15 cellular contexts compared by ENCODE assay signal in genomic region chr6:47357827-47358226, GRCh38. TPM values are rescaled to one million over a fixed set of nuclear protein-coding genes. Genes with fewer than 3 reads are reported as not detected.
DNase-seq lines count a peak whose midpoint lies in the region; ATAC-seq and TF ChIP-seq lines count a peak whose summit lies in the region.
"Had no signal": no experiment of that assay in that cellular context is flagged by ENCODE, and none has a peak within 500 bp of the region (broad histone marks: within the 10 kb centered on the region; RNA-seq: fewer than 3 reads in every experiment).

No MANE protein-coding gene starts in this region.

- no peak overlapping the region for H3K4me2 ChIP-seq in H9 (ENCODE audit: insufficient read depth, insufficient read length, low read length)

- no peaks in the 10 kb centered on the region for H3K23me2 ChIP-seq in H9 (ENCODE audit: insufficient read length, low read depth, low read length, poor library complexity, severe bottlenecking)

- no peak overlapping the region for H3K56ac ChIP-seq in H9 (ENCODE audit: insufficient read length, low read depth, low read length)

- H3K18ac ChIP-seq in H9 (ENCODE audit: insufficient read length, low read depth, low read length): no peak overlapping the region

- DNase-seq in GM19238 (ENCODE audit: insufficient read length, low spot score) (peak; percentile 14), H9 (no peak), foreskin melanocyte (peak; percentile 4), ascending aorta (ENCODE audit: low spot score in 2 of 2) (no peak), dermis blood vessel endothelial cell (no peak), GF-D8 (lab: John Stamatoyannopoulos, UW) (no peak)
- DNase-seq in natural killer cell treated with Interleukin-12 subunit alpha and Interleukin-12 subunit beta and Interleukin-15 and Interleukin-18, amount 100 ng/mL, for 72 hours (ENCODE audit: low spot score): no peak
- DNase-seq: activated effector memory CD4-positive, alpha-beta T cell treated with Interleukin-2 at 50 U/mL for 16 hours; DMS 273 treated with DMSO at 0.1 percent for 48 hours; left cardiac atrium; NCI-H345; stimulated activated naive CD4-positive, alpha-beta T cell treated with Interleukin-2 at 50 U/mL for 16 hours had no signal

- no CpG with 5 or more reads among the region's 2 CpGs for WGBS in H9 (ENCODE audit: extremely low coverage, insufficient read length, low lambda C conversion rate)

- no peaks in the 10 kb centered on the region for H4K20me1 ChIP-seq in H9 (ENCODE audit: control insufficient read depth, insufficient read depth, insufficient read length)

- H3K79me1 ChIP-seq in H9 (ENCODE audit: insufficient read depth, low read depth, low read length, poor library complexity, severe bottlenecking): no peaks in the 10 kb centered on the region

- H4K8ac ChIP-seq in H9 (replicated peaks; ENCODE audit: insufficient read length, low read depth, low read length): no peak overlapping the region

- H2BK5ac ChIP-seq in H9 (ENCODE audit: insufficient read length, low read length): no peak overlapping the region

- no peak overlapping the region for H3K14ac ChIP-seq in H9 (ENCODE audit: insufficient read depth, low read length)

- no peak overlapping the region for H2AK5ac ChIP-seq in H9 (ENCODE audit: insufficient read length, low read length)

- H3K27ac ChIP-seq in H9 (ENCODE audit: insufficient read length, low read depth, low read length): no peak overlapping the region
- H3K27ac ChIP-seq in ascending aorta: no peak overlapping the region
- H3K27ac ChIP-seq: SJSA1 had no signal

- H3K9ac ChIP-seq in H9 (ENCODE audit: extremely low read depth, insufficient read length, low read length): no peak overlapping the region

- no peak overlapping the region for H2BK20ac ChIP-seq in H9 (ENCODE audit: low read depth, low read length, poor library complexity, severe bottlenecking)

- H3K79me2 ChIP-seq in H9 (ENCODE audit: insufficient read depth, low read length): no peaks in the 10 kb centered on the region

- H3K27me3 ChIP-seq in H9 (ENCODE audit: insufficient read depth, low read length): no peaks in the 10 kb centered on the region
- H3K27me3 ChIP-seq in ascending aorta: no peaks in the 10 kb centered on the region
- H3K27me3 ChIP-seq: SJSA1 had no signal

- intact Hi-C loops in ascending aorta (cut with DNase I): no loop called here

- no peak overlapping the region for H3K23ac ChIP-seq in H9 (ENCODE audit: insufficient read length, low read depth, low read length)

- peaks cover 0 to 11% (median 0%) of the 10 kb centered on the region in 3 experiments; a peak in 2 of 7 replicates for H3K36me3 Mint-ChIP-seq in H9 (ENCODE audit: insufficient read depth in 1 of 3, low read depth in 3 of 3)
- H3K36me3 Mint-ChIP-seq in natural killer cell treated with Interleukin-12 subunit alpha and Interleukin-12 subunit beta and Interleukin-15 and Interleukin-18, amount 100 ng/mL, for 72 hours: no peaks in the 10 kb centered on the region

- H3K36me3 ChIP-seq in ascending aorta: no peaks in the 10 kb centered on the region
- H3K36me3 ChIP-seq: SJSA1 had no signal

- no peak overlapping the region for H2AFZ ChIP-seq in H9 (ENCODE audit: low read length)

- no peaks in the 10 kb centered on the region for H3K9me3 ChIP-seq in H9 (ENCODE audit: control insufficient read depth, low read depth, low read length)
- no peaks in the 10 kb centered on the region for H3K9me3 ChIP-seq in ascending aorta
- H3K9me3 ChIP-seq: SJSA1 had no signal

- 0 out of 2 replicates have a peak, but pooled peaks cover 1% of the 10 kb centered on the region for H3K27me3 Mint-ChIP-seq in H9 (ENCODE audit: low read depth)
- H3K27me3 Mint-ChIP-seq in natural killer cell treated with Interleukin-12 subunit alpha and Interleukin-12 subunit beta and Interleukin-15 and Interleukin-18, amount 100 ng/mL, for 72 hours: peaks cover 2 to 20% of the 10 kb centered on the region in 2 donors

- no peak overlapping the region for H3K4ac ChIP-seq in H9 (ENCODE audit: low read depth, low read length)

- H3K4me3 Mint-ChIP-seq in H9: no peak overlapping the region
- H3K4me3 Mint-ChIP-seq in natural killer cell treated with Interleukin-12 subunit alpha and Interleukin-12 subunit beta and Interleukin-15 and Interleukin-18, amount 100 ng/mL, for 72 hours: no peak overlapping the region
- H3K4me3 Mint-ChIP-seq: IgD-negative memory B cell had no signal

- TF ChIP-seq CTCF in H9 (conservative IDR thresholded peaks at IDR 0.05): no peak
- no peak for TF ChIP-seq CTCF in ascending aorta (IDR thresholded peaks at IDR 0.05)

- H3K4me1 ChIP-seq in H9 (ENCODE audit: insufficient read depth, low read length) (peaks cover 2% of the 10 kb centered on the region; the same call in 1 of the 2 replicates), ascending aorta (no peaks in the 10 kb centered on the region)
- H3K4me1 ChIP-seq: SJSA1 had no signal

- no peak overlapping the region for H3K4me3 ChIP-seq in ascending aorta
- H3K4me3 ChIP-seq: SJSA1 had no signal

- 0 out of 2 replicates have a peak overlapping the region, but pooled peaks have one; percentile 65 for H2BK15ac ChIP-seq in H9 (ENCODE audit: low read depth, low read length)

- peaks cover 37% of the 10 kb centered on the region in 2 experiments for H3K4me1 Mint-ChIP-seq in H9
- H3K4me1 Mint-ChIP-seq in natural killer cell treated with Interleukin-12 subunit alpha and Interleukin-12 subunit beta and Interleukin-15 and Interleukin-18, amount 100 ng/mL, for 72 hours (ENCODE audit: low read depth in 2 of 2): no peaks in the 10 kb centered on the region

- no peak overlapping the region for H2BK12ac ChIP-seq in H9 (ENCODE audit: insufficient read length, low read depth, low read length)

- H2BK120ac ChIP-seq in H9 (ENCODE audit: low read depth, low read length, poor library complexity, severe bottlenecking): no peak overlapping the region

- no peak overlapping the region for H4K91ac ChIP-seq in H9 (ENCODE audit: insufficient read length, low read depth, low read length)

- H3K9me3 Mint-ChIP-seq in H9: peaks cover 0 to 6% of the 10 kb centered on the region in 2 experiments; a peak in 1 of 5 replicates
- no peaks in the 10 kb centered on the region for H3K9me3 Mint-ChIP-seq in natural killer cell treated with Interleukin-12 subunit alpha and Interleukin-12 subunit beta and Interleukin-15 and Interleukin-18, amount 100 ng/mL, for 72 hours
- H3K9me3 Mint-ChIP-seq: IgD-negative memory B cell had no signal

- ATAC-seq in HG03196 (IDR thresholded peaks at IDR 0.05; ENCODE audit: unreplicated experiment): peak; percentile 72
- no peak for ATAC-seq in natural killer cell treated with Interleukin-12 subunit alpha and Interleukin-12 subunit beta and Interleukin-15 and Interleukin-18, amount 100 ng/mL, for 72 hours
- ATAC-seq: left cardiac atrium had no signal

- H3K27ac Mint-ChIP-seq in H9: no peak overlapping the region
- H3K27ac Mint-ChIP-seq in natural killer cell treated with Interleukin-12 subunit alpha and Interleukin-12 subunit beta and Interleukin-15 and Interleukin-18, amount 100 ng/mL, for 72 hours: no peak overlapping the region

- no peak overlapping the region for H3T11ph ChIP-seq in H9 (ENCODE audit: low read length)

- no peak overlapping the region for H4K5ac ChIP-seq in H9 (ENCODE audit: insufficient read length, low read depth, low read length)

RNA-seq across cellular contexts. Expression of gene TNFRSF21, which starts 48.1 kb away (rescaled TPM):
- total RNA-seq in H9 (2021) (39.1 and 40.9 TPM in 2 replicates), ascending aorta (1.8 TPM), dermis blood vessel endothelial cell (56.0 and 71.9 TPM in 2 replicates)
- total RNA-seq in natural killer cell treated with Interleukin-12 subunit alpha and Interleukin-12 subunit beta and Interleukin-15 and Interleukin-18, amount 100 ng/mL, for 72 hours: under 1 TPM; 0.07 to 0.31 TPM

Comparison
In these comparisons a context has a peak if more than half of its experiments do, and no peak if none do; other contexts are left out.
1. DNase-seq: peak in GM19238 (single experiment) and foreskin melanocyte (single experiment); none in H9 (single experiment), ascending aorta (0 of 2), natural killer cell treated with Interleukin-12 subunit alpha and Interleukin-12 subunit beta and Interleukin-15 and Interleukin-18, amount 100 ng/mL, for 72 hours (single experiment), dermis blood vessel endothelial cell (single experiment) and GF-D8 (single experiment).
2. RNA of gene TNFRSF21, which starts 48.1 kb away (total RNA-seq): 56.0 to 71.9 TPM in dermis blood vessel endothelial cell and 39.1 to 40.9 TPM in H9; 1.8 TPM in ascending aorta (single experiment) and 0.07 to 0.31 TPM in natural killer cell treated with Interleukin-12 subunit alpha and Interleukin-12 subunit beta and Interleukin-15 and Interleukin-18, amount 100 ng/mL, for 72 hours; every median in the first group is over 10 times any median in the second.